14 cellular contexts compared by ENCODE assay signal in genomic region chr4:6888506-6889071, GRCh38. TPM values are rescaled to one million over a fixed set of nuclear protein-coding genes. Genes with fewer than 3 reads are reported as not detected.
DNase-seq lines count a peak whose midpoint lies in the region; ATAC-seq and TF ChIP-seq lines count a peak whose summit lies in the region.
"Had no signal": no experiment of that assay in that cellular context is flagged by ENCODE, and none has a peak within 500 bp of the region (broad histone marks: within the 10 kb centered on the region; RNA-seq: fewer than 3 reads in every experiment).

No MANE protein-coding gene starts in this region.

- no peak overlapping the region for H3K27ac ChIP-seq in right atrium auricular region
- peak overlapping the region in 3 of 4 donors; percentile 10 to 22 (median 17) for H3K27ac ChIP-seq in esophagus squamous epithelium
- H3K27ac ChIP-seq in testis, result no peak overlapping the region
- H3K27ac ChIP-seq in right lobe of liver, result no peak overlapping the region
- H3K27ac ChIP-seq: KMS-11, PC-9, SJCRH30 had no signal

- no peaks in the 10 kb centered on the region for H3K9me3 ChIP-seq in right atrium auricular region
- no peaks in the 10 kb centered on the region for H3K9me3 ChIP-seq in esophagus squamous epithelium
- no peaks in the 10 kb centered on the region for H3K9me3 ChIP-seq in testis
- no peaks in the 10 kb centered on the region for H3K9me3 ChIP-seq in right lobe of liver
- H3K9me3 ChIP-seq: SJCRH30 had no signal

- WGBS in esophagus squamous epithelium, 2 donors, result 79 to 82% methylated on average over 6 to 7 of the region's 15 CpGs
- WGBS in testis, 2 donors, result 64 to 85% methylated on average over 7 to 15 of the region's 15 CpGs
- 90% methylated on average over 2 of the region's 15 CpGs for WGBS in right lobe of liver (ENCODE audit: insufficient coverage, low coverage, low lambda C conversion rate, missing lambda C conversion rate)

- intact Hi-C loops in Right ventricle myocardium inferior (cut with DNase I) (loop anchor here (5.0 kb wide), 1 partner anchor 171 kb away; the partner anchor contains the start of gene BLOC1S4), esophagus squamous epithelium (cut with DNase I) (no loop called here), posterior vena cava (cut with DNase I) (no loop called here), testis (cut with DNase I; ENCODE audit: low total_unique reads) (no loop called here), right lobe of liver (cut with DNase I) (no loop called here)

- no peak overlapping the region for H3K4me3 ChIP-seq in right atrium auricular region
- H3K4me3 ChIP-seq in esophagus squamous epithelium, result no peak overlapping the region
- no peak overlapping the region for H3K4me3 ChIP-seq in testis
- no peak overlapping the region for H3K4me3 ChIP-seq in right lobe of liver
- H3K4me3 ChIP-seq: PC-9, SJCRH30 had no signal

- TF ChIP-seq POLR2A in esophagus squamous epithelium (IDR thresholded peaks at IDR 0.05) (no peak), testis (IDR thresholded peaks at IDR 0.05) (no peak), right lobe of liver (IDR thresholded peaks at IDR 0.05) (no peak)

- DNase-seq in right atrium auricular region (ENCODE audit: low spot score) (peak; percentile 9), Right ventricle myocardium inferior (ENCODE audit: missing footprints) (no peak), esophagus squamous epithelium (lab: John Stamatoyannopoulos, UW) (no peak), posterior vena cava (ENCODE audit: low spot score) (peak; percentile 60), testis (no peak), right lobe of liver (no peak)
- DNase-seq: NCI-H1417, NCI-H187 treated with DMSO at 0.1 percent for 48 hours, NCI-H226, NCI-H524 treated with DMSO at 0.1 percent for 48 hours, PC-9, SJCRH30 had no signal

- no peak for ATAC-seq in Right ventricle myocardium inferior
- no peak for ATAC-seq in HG03571 (IDR thresholded peaks at IDR 0.05; ENCODE audit: unreplicated experiment)
- ATAC-seq in right lobe of liver, result no peak

- H3K4me1 ChIP-seq in right atrium auricular region, result peaks cover 0 to 49% of the 10 kb centered on the region in 2 donors
- peaks cover 13 to 39% (median 19%) of the 10 kb centered on the region in 3 donors for H3K4me1 ChIP-seq in esophagus squamous epithelium
- H3K4me1 ChIP-seq in testis, result peaks cover 24% of the 10 kb centered on the region
- peaks cover 2 to 44% (median 18%) of the 10 kb centered on the region in 4 donors for H3K4me1 ChIP-seq in right lobe of liver

- H3K36me3 ChIP-seq in right atrium auricular region (no peaks in the 10 kb centered on the region), esophagus squamous epithelium (peaks cover 0 to 14% (median 0%) of the 10 kb centered on the region in 3 donors), testis (ENCODE audit: low read depth, missing control alignments) (no peaks in the 10 kb centered on the region), right lobe of liver (peaks cover 0 to 3% (median 0%) of the 10 kb centered on the region in 4 donors)
- H3K36me3 ChIP-seq: SJCRH30 had no signal

- no peak for TF ChIP-seq CTCF in right atrium auricular region (IDR thresholded peaks at IDR 0.05)
- no peak for TF ChIP-seq CTCF in esophagus squamous epithelium (IDR thresholded peaks at IDR 0.05)
- TF ChIP-seq CTCF in testis (IDR thresholded peaks at IDR 0.05), result no peak
- no peak for TF ChIP-seq CTCF in right lobe of liver (IDR thresholded peaks at IDR 0.05)

- H3K27me3 ChIP-seq in right atrium auricular region (no peaks in the 10 kb centered on the region), esophagus squamous epithelium (no peaks in the 10 kb centered on the region), testis (no peaks in the 10 kb centered on the region), right lobe of liver (no peaks in the 10 kb centered on the region)
- H3K27me3 ChIP-seq: SJCRH30 had no signal

RNA-seq across cellular contexts. Expression of gene TBC1D14, which starts 21.0 kb away (rescaled TPM):
- total RNA-seq in right atrium auricular region (10 to 100 TPM; 33.7 to 34.0 TPM), Right ventricle myocardium inferior (36.1 TPM), esophagus squamous epithelium (10 to 100 TPM; 28.2 to 50.4 (median 42.1) TPM), posterior vena cava (10 to 100 TPM; 30.5 to 42.6 TPM), testis (10 to 100 TPM; 87.6 to 98.8 TPM), right lobe of liver (10 to 100 TPM; 14.1 to 34.8 (median 30.6) TPM)
- polyA plus RNA-seq in testis (ENCODE audit: insufficient read depth, low read depth, low replicate concordance), result 78.0 TPM

Comparison
In these comparisons a context has a peak if more than half of its experiments do, and no peak if none do; other contexts are left out.
1. DNase-seq: peak in right atrium auricular region (single experiment) and posterior vena cava (single experiment); none in Right ventricle myocardium inferior (single experiment), esophagus squamous epithelium (single experiment), testis (single experiment) and right lobe of liver (0 of 3).
2. H3K27ac ChIP-seq: peak in esophagus squamous epithelium (3 of 4); none in right atrium auricular region (0 of 2), testis (0 of 2) and right lobe of liver (0 of 3).